Comparison of ENCODE assay signal across 1 cellular context in the genomic region with DNA sequence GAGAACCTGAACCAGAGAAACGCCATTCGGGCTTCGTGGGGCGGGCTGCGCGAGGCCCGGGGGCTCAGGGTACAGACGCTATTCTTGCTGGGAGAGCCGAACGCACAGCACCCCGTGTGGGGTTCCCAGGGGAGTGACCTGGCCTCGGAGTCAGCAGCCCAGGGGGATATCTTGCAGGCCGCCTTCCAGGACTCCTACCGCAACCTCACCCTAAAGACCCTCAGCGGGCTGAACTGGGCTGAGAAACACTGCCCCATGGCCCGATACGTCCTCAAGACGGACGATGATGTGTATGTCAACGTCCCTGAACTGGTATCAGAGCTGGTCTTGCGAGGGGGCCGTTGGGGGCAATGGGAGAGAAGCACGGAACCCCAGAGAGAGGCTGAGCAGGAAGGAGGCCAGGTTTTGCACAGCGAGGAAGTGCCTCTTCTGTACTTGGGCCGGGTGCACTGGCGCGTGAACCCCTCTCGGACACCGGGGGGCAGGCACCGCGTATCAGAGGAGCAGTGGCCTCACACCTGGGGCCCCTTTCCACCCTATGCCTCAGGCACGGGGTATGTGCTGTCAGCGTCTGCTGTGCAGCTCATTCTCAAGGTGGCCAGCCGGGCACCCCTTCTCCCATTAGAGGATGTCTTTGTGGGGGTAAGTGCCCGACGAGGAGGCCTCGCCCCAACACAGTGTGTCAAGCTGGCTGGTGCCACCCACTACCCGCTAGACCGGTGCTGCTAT.
TF ChIP-seq lines count a peak whose summit lies in the region.

No MANE protein-coding gene starts in this region.

TF ChIP-seq in H1, 55 proteins besides CTCF, POLR2A, EP300 and RAD21:
- TF ChIP-seq TEAD4 (IDR thresholded peaks at IDR 0.05; ENCODE audit: low read depth, low read length) (no peak), FOSL1 (IDR thresholded peaks at IDR 0.05; ENCODE audit: insufficient read depth, low read depth, low read length) (no peak), YY1 (IDR thresholded peaks at IDR 0.05; ENCODE audit: low read depth, low read length) (no peak), CHD2 (IDR thresholded peaks at IDR 0.05; ENCODE audit: low read length) (no peak), TAF1 (IDR thresholded peaks at IDR 0.05; ENCODE audit: low read depth, low read length) (no peak), SP2 (IDR thresholded peaks at IDR 0.05; ENCODE audit: low read length) (no peak), TCF12 (IDR thresholded peaks at IDR 0.05; ENCODE audit: low read depth, low read length) (no peak), EGR1 (IDR thresholded peaks at IDR 0.05; ENCODE audit: borderline replicate concordance, low read depth, low read length) (no peak), USF2 (IDR thresholded peaks at IDR 0.05; ENCODE audit: low read length) (no peak), RBBP5 (IDR thresholded peaks at IDR 0.05; ENCODE audit: borderline replicate concordance, low read depth, low read length) (no peak), JUND (IDR thresholded peaks at IDR 0.05; ENCODE audit: low read length) (no peak), PHF8 (conservative IDR thresholded peaks at IDR 0.05; ENCODE audit: low read depth, low read length) (no peak)
